Comparison of ENCODE assay signal across 1 cellular context in the genomic region with DNA sequence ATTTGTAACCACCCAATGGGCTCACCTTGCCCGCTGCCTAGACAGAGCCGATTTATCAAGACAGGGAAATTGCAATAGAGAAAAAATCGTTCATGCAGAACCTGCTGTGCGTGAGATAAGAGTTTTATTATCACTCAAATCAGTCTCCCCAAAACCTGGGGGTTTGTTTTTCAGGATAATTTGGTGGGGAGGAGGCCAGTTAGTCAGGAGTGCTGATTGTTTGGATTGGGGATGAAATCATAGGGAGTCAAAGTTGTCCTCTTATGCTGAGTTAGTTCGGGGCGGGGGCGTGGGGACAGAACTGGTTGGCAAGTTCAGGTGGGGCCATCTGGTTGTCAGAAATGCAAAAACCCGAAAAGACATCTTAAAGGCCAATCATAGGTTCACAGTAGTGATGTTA.
TF ChIP-seq lines count a peak whose summit lies in the region.

No MANE protein-coding gene starts in this region.

TF ChIP-seq in WTC11, 78 proteins besides CTCF, POLR2A, EP300 and RAD21 (continued from another document):
- TF ChIP-seq ZNF532 (CRISPR knock-in tag; IDR thresholded peaks at IDR 0.05; ENCODE audit: borderline replicate concordance) (no peak), FOXK1 (CRISPR knock-in tag; IDR thresholded peaks at IDR 0.05) (no peak)
TF ChIP-seq in WTC11: peak in this region for 0.
